24 cellular contexts compared by ENCODE assay signal in genomic region chr11:120384476-120384875, GRCh38. TPM values are rescaled to one million over a fixed set of nuclear protein-coding genes. Genes with fewer than 3 reads are reported as not detected.
DNase-seq lines count a peak whose midpoint lies in the region; ATAC-seq and TF ChIP-seq lines count a peak whose summit lies in the region.
"Had no signal": no experiment of that assay in that cellular context is flagged by ENCODE, and none has a peak within 500 bp of the region (broad histone marks: within the 10 kb centered on the region; RNA-seq: fewer than 3 reads in every experiment).

No MANE protein-coding gene starts in this region.

- H3K36me3 Mint-ChIP-seq in mesothelial cell of epicardium (peaks cover 2% of the 10 kb centered on the region), CD14-positive monocyte (no peaks in the 10 kb centered on the region)
- H3K36me3 Mint-ChIP-seq in stimulated activated naive B cell treated with anti-CD40 and anti-IgM and Interleukin-4, amounts not matched to agents 10 μg/mL and 1 μg/mL and 100 μg/mL, for 72 hours: peaks cover 4 to 8% of the 10 kb centered on the region in 2 donors
- H3K36me3 Mint-ChIP-seq: CD8-positive, alpha-beta T cell had no signal

- peak; percentile 37 for DNase-seq in AG09319 (ENCODE audit: extremely low read depth, low read depth)
- DNase-seq in NCI-H69 (lab: John Stamatoyannopoulos, UW): peak; percentile 14
- DNase-seq in mesothelial cell of epicardium (ENCODE audit: low spot score in 2 of 2, unreplicated experiment in 2 of 2): no peak
- no peak for DNase-seq in CD14-positive monocyte (ENCODE audit: low spot score)
- DNase-seq in stimulated activated naive B cell treated with anti-CD40 and anti-IgM and Interleukin-4, amounts not matched to agents 10 μg/mL and 1 μg/mL and 100 μg/mL, for 72 hours: no peak
- DNase-seq in NCI-H2029 treated with DMSO at 0.1 percent for 48 hours (lab: John Stamatoyannopoulos, UW): no peak
- DNase-seq in central memory CD4-positive, alpha-beta T cell: no peak
- DNase-seq: activated CD4-positive, alpha-beta T cell treated with anti-CD3 and anti-CD28 coated beads for 48 hours; activated gamma-delta T cell treated with Interleukin-2 at 50 U/mL for 16 hours; activated T-cell treated with anti-CD3 and anti-CD28 coated beads, Interleukin-2, amount 50 U/mL, for 4 hours; AML-193; CD8-positive, alpha-beta T cell; DMS 273 treated with DMSO at 0.1 percent for 48 hours; effector memory CD4-positive, alpha-beta T cell; left colon; naive B cell; NCI-H1092; NCI-H187 treated with DMSO at 0.1 percent for 48 hours; occipital lobe; stimulated activated naive CD8-positive, alpha-beta T cell treated with anti-CD3 and anti-CD28 coated beads, Interleukin-15, amount 100 ng/mL, for 72 hours; tibial artery had no signal

- H3K27ac Mint-ChIP-seq in mesothelial cell of epicardium (peak overlapping the region; percentile 41), CD14-positive monocyte (no peak overlapping the region)
- H3K27ac Mint-ChIP-seq in stimulated activated naive B cell treated with anti-CD40 and anti-IgM and Interleukin-4, amounts not matched to agents 10 μg/mL and 1 μg/mL and 100 μg/mL, for 72 hours: no peak overlapping the region
- H3K27ac Mint-ChIP-seq: CD8-positive, alpha-beta T cell; naive B cell; stimulated activated naive CD8-positive, alpha-beta T cell treated with anti-CD3 and anti-CD28 coated beads, Interleukin-15, amount 100 ng/mL, for 72 hours had no signal

- TF ChIP-seq CTCF in AG09319 (IDR thresholded peaks at IDR 0.05; ENCODE audit: low read depth, low read length): no peak
- no peak for TF ChIP-seq CTCF in mesothelial cell of epicardium (IDR thresholded peaks at IDR 0.05; ENCODE audit: unreplicated experiment)
- TF ChIP-seq CTCF in CD14-positive monocyte (IDR thresholded peaks at IDR 0.05): no peak

- intact Hi-C loops in CD14-positive monocyte (cut with micrococcal nuclease): no loop called here

- H3K27ac ChIP-seq in cingulate gyrus (ENCODE audit: low read depth, low read length): peak overlapping the region; percentile 34
- H3K27ac ChIP-seq: hepatocyte, tibial artery had no signal

- H3K4me1 Mint-ChIP-seq in mesothelial cell of epicardium (peaks cover 30% of the 10 kb centered on the region), CD14-positive monocyte (peaks cover 2% of the 10 kb centered on the region)
- peaks cover 11 to 24% of the 10 kb centered on the region in 2 donors for H3K4me1 Mint-ChIP-seq in stimulated activated naive B cell treated with anti-CD40 and anti-IgM and Interleukin-4, amounts not matched to agents 10 μg/mL and 1 μg/mL and 100 μg/mL, for 72 hours
- H3K4me1 Mint-ChIP-seq: stimulated activated naive CD8-positive, alpha-beta T cell treated with anti-CD3 and anti-CD28 coated beads, Interleukin-15, amount 100 ng/mL, for 72 hours had no signal

- ATAC-seq in stimulated activated naive B cell treated with anti-CD40 and anti-IgM and Interleukin-4, amounts not matched to agents 10 μg/mL and 1 μg/mL and 100 μg/mL, for 72 hours (replicated peaks): no peak
- ATAC-seq: activated T-cell treated with anti-CD3 and anti-CD28 coated beads, Interleukin-2, amount 50 U/mL, for 4 hours; CD8-positive, alpha-beta T cell; left colon; Right ventricle myocardium inferior; stimulated activated naive CD8-positive, alpha-beta T cell treated with anti-CD3 and anti-CD28 coated beads, Interleukin-15, amount 100 ng/mL, for 72 hours had no signal

- H3K9me3 Mint-ChIP-seq in mesothelial cell of epicardium (peaks cover 7% of the 10 kb centered on the region), CD14-positive monocyte (peaks cover 0 to 7% (median 2%) of the 10 kb centered on the region in 7 donors)
- peaks cover 0 to under 1% of the 10 kb centered on the region in 2 donors for H3K9me3 Mint-ChIP-seq in stimulated activated naive B cell treated with anti-CD40 and anti-IgM and Interleukin-4, amounts not matched to agents 10 μg/mL and 1 μg/mL and 100 μg/mL, for 72 hours
- H3K9me3 Mint-ChIP-seq: activated T-cell treated with anti-CD3 and anti-CD28 coated beads, Interleukin-2, amount 50 U/mL, for 4 hours had no signal

- H3K4me3 Mint-ChIP-seq in mesothelial cell of epicardium: no peak overlapping the region
- H3K4me3 Mint-ChIP-seq in CD14-positive monocyte: no peak overlapping the region
- H3K4me3 Mint-ChIP-seq in stimulated activated naive B cell treated with anti-CD40 and anti-IgM and Interleukin-4, amounts not matched to agents 10 μg/mL and 1 μg/mL and 100 μg/mL, for 72 hours: no peak overlapping the region
- H3K4me3 Mint-ChIP-seq: activated T-cell treated with anti-CD3 and anti-CD28 coated beads, Interleukin-2, amount 50 U/mL, for 4 hours; CD8-positive, alpha-beta T cell; naive B cell; stimulated activated naive CD8-positive, alpha-beta T cell treated with anti-CD3 and anti-CD28 coated beads, Interleukin-15, amount 100 ng/mL, for 72 hours had no signal

- H3K27me3 Mint-ChIP-seq in mesothelial cell of epicardium (ENCODE audit: low read depth): no peaks in the 10 kb centered on the region
- peaks cover 12 to 53% (median 30%) of the 10 kb centered on the region in 3 donors for H3K27me3 Mint-ChIP-seq in CD14-positive monocyte (ENCODE audit: low read depth in 3 of 3)
- peaks cover 9 to 19% of the 10 kb centered on the region in 2 donors for H3K27me3 Mint-ChIP-seq in stimulated activated naive B cell treated with anti-CD40 and anti-IgM and Interleukin-4, amounts not matched to agents 10 μg/mL and 1 μg/mL and 100 μg/mL, for 72 hours

RNA-seq across cellular contexts. Expression of gene ARHGEF12, which starts 48.3 kb away (rescaled TPM):
- 83.0 to 86.0 TPM (median 85.2 TPM) in 3 replicates for total RNA-seq in mesothelial cell of epicardium
- under 1 TPM; 0.25 to 0.27 TPM for polyA plus RNA-seq in CD14-positive monocyte

RNA-seq across cellular contexts. Expression of gene TLCD5, which starts 59.4 kb away (rescaled TPM):
- total RNA-seq in mesothelial cell of epicardium: 15.3 to 15.7 TPM (median 15.6 TPM) in 3 replicates
- not detected for polyA plus RNA-seq in CD14-positive monocyte

Comparison
In these comparisons a context has a peak if more than half of its experiments do, and no peak if none do; other contexts are left out.
1. DNase-seq: peak in AG09319 (single experiment) and NCI-H69 (single experiment); none in mesothelial cell of epicardium (0 of 2), CD14-positive monocyte (single experiment), stimulated activated naive B cell treated with anti-CD40 and anti-IgM and Interleukin-4, amounts not matched to agents 10 μg/mL and 1 μg/mL and 100 μg/mL, for 72 hours (single experiment), NCI-H2029 treated with DMSO at 0.1 percent for 48 hours (single experiment) and central memory CD4-positive, alpha-beta T cell (single experiment).